In the genomic region with DNA sequence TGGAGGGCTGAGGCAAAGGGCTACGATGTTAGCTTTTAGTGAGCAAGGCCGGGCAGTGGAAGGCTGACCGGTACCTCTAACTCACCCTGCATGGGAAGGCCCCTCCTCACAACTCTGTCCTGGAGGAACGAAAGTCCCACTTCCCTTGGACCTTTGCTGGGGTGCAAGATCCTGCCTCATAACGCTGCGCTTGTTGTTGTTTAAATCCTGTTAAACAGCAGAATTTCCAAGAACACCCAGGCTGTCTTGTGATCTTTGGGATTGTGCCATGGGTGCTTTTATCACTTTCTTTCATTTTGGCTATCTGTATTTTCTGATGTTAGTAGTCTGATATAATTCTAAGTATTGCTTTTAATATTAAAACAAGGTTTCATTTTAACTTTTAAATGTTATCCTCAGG, we compare ENCODE assay signal across 13 cellular contexts.
A peak's percentile ranks its signal among the peaks of the same experiment; 100 is the strongest.
DNase-seq lines count a peak whose midpoint lies in the region; ATAC-seq and TF ChIP-seq lines count a peak whose summit lies in the region.
"Had no signal": no experiment of that assay in that cellular context is flagged by ENCODE, and none has a peak within 500 bp of the region (broad histone marks: within the 10 kb centered on the region; RNA-seq: fewer than 3 reads in every experiment).

No MANE protein-coding gene starts in this region.

- intact Hi-C loops in stomach (cut with DNase I; ENCODE audit: low total_unique reads): no loop called here

- peak overlapping the region; percentile 94 for H3K27ac ChIP-seq in brain microvascular endothelial cell
- H3K27ac ChIP-seq in hepatocyte: peak overlapping the region; percentile 68
- peak overlapping the region in 3 of 5 donors; percentile 59 to 78 (median 69) for H3K27ac ChIP-seq in stomach

- H3K9me2 ChIP-seq in hepatocyte (replicated peaks; ENCODE audit: insufficient read depth): no peaks in the 10 kb centered on the region

- DNase-seq in HFF-Myc (ENCODE audit: extremely low read depth, low read depth) (no peak), brain microvascular endothelial cell (peak; percentile 40), hepatocyte (ENCODE audit: low spot score) (no peak), stomach (no peak), glutamatergic neuron (no peak), 8988T (no peak), SHP77 treated with DMSO at 0.1 percent for 48 hours (lab: John Stamatoyannopoulos, UW) (no peak)
- DNase-seq: activated naive CD4-positive, alpha-beta T cell; central memory CD4-positive, alpha-beta T cell; NCI-H1417 treated with DMSO at 0.1 percent for 48 hours; NCI-H524; stimulated activated CD4-positive, alpha-beta T cell treated with anti-CD3 and anti-CD28 coated beads, Interleukin-2, amount 100 ng/mL, for 48 hours had no signal

- H3K4me3 Mint-ChIP-seq in glutamatergic neuron (ENCODE audit: unreplicated experiment): no peak overlapping the region

- H3K4me1 Mint-ChIP-seq in glutamatergic neuron (ENCODE audit: low read depth, unreplicated experiment): peaks cover 18% of the 10 kb centered on the region

- peaks cover 1% of the 10 kb centered on the region for H3K27me3 Mint-ChIP-seq in glutamatergic neuron (ENCODE audit: unreplicated experiment)

- ATAC-seq in GM19397 (IDR thresholded peaks at IDR 0.05; ENCODE audit: unreplicated experiment): no peak

- H3K4me1 ChIP-seq in hepatocyte (ENCODE audit: insufficient read depth) (peaks cover 24% of the 10 kb centered on the region), stomach (peaks cover 13 to 17% (median 16%) of the 10 kb centered on the region in 4 donors)

- peak overlapping the region; percentile 64 for H3K4me2 ChIP-seq in hepatocyte

- no peaks in the 10 kb centered on the region for H4K20me1 ChIP-seq in hepatocyte (ENCODE audit: insufficient read depth, poor library complexity, severe bottlenecking)

- H3K9me3 Mint-ChIP-seq in glutamatergic neuron (ENCODE audit: unreplicated experiment): peaks cover 2% of the 10 kb centered on the region

- TF ChIP-seq POLR2A in stomach (IDR thresholded peaks at IDR 0.05): no peak

- H3K36me3 Mint-ChIP-seq in glutamatergic neuron (ENCODE audit: unreplicated experiment): no peaks in the 10 kb centered on the region

- no peaks in the 10 kb centered on the region for H3K36me3 ChIP-seq in brain microvascular endothelial cell (replicated peaks)
- H3K36me3 ChIP-seq in hepatocyte (replicated peaks; ENCODE audit: insufficient read depth, low read depth): no peaks in the 10 kb centered on the region
- H3K36me3 ChIP-seq in stomach: no peaks in the 10 kb centered on the region

- no peak for TF ChIP-seq EP300 in stomach (IDR thresholded peaks at IDR 0.05)

- WGBS in hepatocyte (ENCODE audit: low lambda C conversion rate, missing lambda C conversion rate): 66% methylated on average over 6 of the region's 6 CpGs
- 53 to 75% (median 66%) methylated on average over 6 of the region's 6 CpGs for WGBS in stomach, 5 donors

- H3K27ac Mint-ChIP-seq in glutamatergic neuron (ENCODE audit: unreplicated experiment): no peak overlapping the region

- H3K27me3 ChIP-seq in brain microvascular endothelial cell (replicated peaks) (no peaks in the 10 kb centered on the region), hepatocyte (no peaks in the 10 kb centered on the region), stomach (no peaks in the 10 kb centered on the region)

- H3K4me3 ChIP-seq in HFF-Myc (replicated peaks; ENCODE audit: low read depth, low read length) (peak overlapping the region; percentile 14), brain microvascular endothelial cell (ENCODE audit: low read depth, low read length) (no peak overlapping the region), hepatocyte (no peak overlapping the region), stomach (no peak overlapping the region)

- in situ Hi-C loops in brain microvascular endothelial cell (cut with HindIII; ENCODE audit: low pct_ligation_motif_present, low sequenced_read_pairs): no loop called here

- H3K79me2 ChIP-seq in hepatocyte: no peaks in the 10 kb centered on the region

- no peak for TF ChIP-seq CTCF in HFF-Myc (IDR thresholded peaks at IDR 0.05; ENCODE audit: low read depth, low read length, missing control alignments)
- TF ChIP-seq CTCF in brain microvascular endothelial cell (IDR thresholded peaks at IDR 0.05; ENCODE audit: low read depth, low read length, missing control alignments): no peak
- no peak for TF ChIP-seq CTCF in hepatocyte (IDR thresholded peaks at IDR 0.05; ENCODE audit: poor library complexity)
- TF ChIP-seq CTCF in stomach (IDR thresholded peaks at IDR 0.05): no peak
- no peak for TF ChIP-seq CTCF in glutamatergic neuron (IDR thresholded peaks at IDR 0.05; ENCODE audit: partially characterized antibody, unreplicated experiment)

- H3K9me3 ChIP-seq in hepatocyte (ENCODE audit: low read depth) (no peaks in the 10 kb centered on the region), stomach (no peaks in the 10 kb centered on the region)

- H2AFZ ChIP-seq in hepatocyte: peak overlapping the region; percentile 0
